In genomic region chr3:60337421-60337820, GRCh38 we compare ENCODE assay signal across 21 cellular contexts.
"Had no signal": no experiment of that assay in that cellular context is flagged by ENCODE, and none has a peak within 500 bp of the region (broad histone marks: within the 10 kb centered on the region; RNA-seq: fewer than 3 reads in every experiment).

No MANE protein-coding gene starts in this region.

- H3K9me3 Mint-ChIP-seq: mesothelial cell of epicardium, naive B cell, nephron progenitor cell had no signal

- H3K36me3 Mint-ChIP-seq: mesothelial cell of epicardium, naive B cell had no signal

- DNase-seq: dermis blood vessel endothelial cell; effector memory CD4-positive, alpha-beta T cell; foreskin keratinocyte; heart left ventricle; kidney; left cardiac atrium; left lung; mesenchymal stem cell; mucosa of descending colon; naive B cell; nephron progenitor cell; nucleus accumbens; stimulated activated CD4-positive, alpha-beta T cell treated with anti-CD3 and anti-CD28 coated beads, Interleukin-12 subunit alpha, Interleukin-12 subunit beta, amount 100 ng/mL, for 4 hours; stimulated activated CD4-positive, alpha-beta T cell treated with anti-CD3 and anti-CD28 coated beads, Interleukin-1b, Interleukin-23, amount 100 ng/mL, for 48 hours; stimulated activated CD4-positive, alpha-beta T cell treated with anti-CD3 and anti-CD28 coated beads, Interleukin-4, amount 100 ng/mL, for 1 hour; stimulated activated CD8-positive, alpha-beta memory T cell treated with anti-CD3 and anti-CD28 coated beads, Interleukin-4, amount 100 ng/mL, for 48 hours; stimulated activated naive CD4-positive, alpha-beta T cell treated with Interleukin-2 at 50 U/mL for 16 hours; upper lobe of left lung had no signal

- H3K27me3 Mint-ChIP-seq: naive B cell had no signal

- H3K4me1 Mint-ChIP-seq: nephron progenitor cell had no signal

- H3K27ac Mint-ChIP-seq: mesothelial cell of epicardium, naive B cell, nephron progenitor cell had no signal

- H3K4me3 Mint-ChIP-seq: mesothelial cell of epicardium, naive B cell, nephron progenitor cell had no signal

- ATAC-seq: foreskin keratinocyte, gastroesophageal sphincter, heart left ventricle, left cardiac atrium, left lung, mucosa of descending colon, sciatic nerve had no signal
